In genomic region chr4:38106886-38107514, GRCh38 we compare ENCODE assay signal across 1 cellular context.
TF ChIP-seq lines count a peak whose summit lies in the region.

No MANE protein-coding gene starts in this region.

TF ChIP-seq in H1, 55 proteins besides CTCF, POLR2A, EP300 and RAD21:
- no peak for TF ChIP-seq CHD7 (IDR thresholded peaks at IDR 0.05; ENCODE audit: insufficient replicate concordance, low read length)
- TF ChIP-seq SRF (IDR thresholded peaks at IDR 0.05; ENCODE audit: low read depth, low read length): no peak
- no peak for TF ChIP-seq ATF2 (IDR thresholded peaks at IDR 0.05; ENCODE audit: low read length)
- TF ChIP-seq SIRT6 (IDR thresholded peaks at IDR 0.05; ENCODE audit: low read length): no peak
- TF ChIP-seq BCL11A (IDR thresholded peaks at IDR 0.05; ENCODE audit: low read depth in 2 of 2, low read length in 2 of 2): no peak
- TF ChIP-seq RNF2 (IDR thresholded peaks at IDR 0.05; ENCODE audit: borderline replicate concordance, low read depth, low read length, missing control alignments, poor library complexity, severe bottlenecking): no peak
- TF ChIP-seq CHD2 (IDR thresholded peaks at IDR 0.05; ENCODE audit: low read length): no peak
